16 cellular contexts compared by ENCODE assay signal in the genomic region with DNA sequence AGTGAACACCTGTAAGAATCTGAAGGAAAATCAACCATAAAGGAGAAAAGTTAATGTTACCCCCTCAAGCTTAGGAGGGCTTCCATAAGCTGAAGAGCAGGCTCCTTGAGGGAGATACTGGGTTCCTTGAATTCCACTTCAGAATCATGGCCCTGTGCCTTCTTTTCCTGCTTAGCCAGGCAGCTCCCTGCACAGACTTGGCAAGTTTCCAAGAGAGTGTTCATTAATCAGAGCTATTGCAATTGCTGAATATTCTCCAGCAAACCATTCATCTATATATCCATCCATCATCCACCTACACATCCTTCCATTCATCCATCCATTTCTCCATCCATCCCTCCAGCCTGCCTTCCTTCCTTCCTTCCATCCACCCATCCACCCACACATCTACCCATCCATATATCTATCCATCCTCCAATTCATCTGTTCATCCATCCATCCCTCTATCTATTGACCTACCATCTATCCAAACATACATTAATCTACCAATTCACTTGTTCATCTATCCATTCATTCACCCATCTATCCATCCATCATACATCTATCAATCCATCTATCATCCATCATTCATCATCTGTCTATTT.
"Had no signal": no experiment of that assay in that cellular context is flagged by ENCODE, and none has a peak within 500 bp of the region (broad histone marks: within the 10 kb centered on the region; RNA-seq: fewer than 3 reads in every experiment).

No MANE protein-coding gene starts in this region.

- H3K27ac ChIP-seq: ascending aorta, coronary artery, gastroesophageal sphincter, sigmoid colon, WERI-Rb-1 had no signal

- DNase-seq: activated CD4-positive, alpha-beta memory T cell treated with anti-CD3 and anti-CD28 coated beads, Interleukin-2, amount 10 ng/mL, durations not matched to agents 7 days and 5 days; activated CD4-positive, alpha-beta T cell treated with anti-CD3 and anti-CD28 coated beads for 36 hours; activated naive CD8-positive, alpha-beta T cell treated with anti-CD3 and anti-CD28 coated beads, Interleukin-2, amount 10 ng/mL, durations not matched to agents 7 days and 5 days; activated T-cell treated with anti-CD3 and anti-CD28 coated beads, Interleukin-2, amount 50 U/mL, for 48 hours; effector CD8-positive, alpha-beta T cell; islet precursor cell; left ventricle myocardium superior; mesendoderm; sigmoid colon; stimulated activated CD4-positive, alpha-beta T cell treated with anti-CD3 and anti-CD28 coated beads, Interleukin-12 subunit alpha, Interleukin-12 subunit beta, amount 100 ng/mL, for 4 hours; stimulated activated naive CD4-positive, alpha-beta T cell; trophoblast cell; WERI-Rb-1 had no signal

- H3K9me3 ChIP-seq: ascending aorta, gastroesophageal sphincter, sigmoid colon had no signal

- H3K4me3 ChIP-seq: ascending aorta, coronary artery, gastroesophageal sphincter, sigmoid colon had no signal

- H3K27me3 ChIP-seq: ascending aorta, gastroesophageal sphincter had no signal

- H3K4me1 ChIP-seq: ascending aorta had no signal

- H3K36me3 ChIP-seq: ascending aorta, gastroesophageal sphincter, sigmoid colon, WERI-Rb-1 had no signal
